ENCODE assay signal across 23 cellular contexts in genomic region chr4:106036334-106036733, GRCh38.
"Had no signal": no experiment of that assay in that cellular context is flagged by ENCODE, and none has a peak within 500 bp of the region (broad histone marks: within the 10 kb centered on the region; RNA-seq: fewer than 3 reads in every experiment).

No MANE protein-coding gene starts in this region.

- H3K27me3 ChIP-seq: colonic mucosa, esophagus squamous epithelium, gastrocnemius medialis, heart right ventricle, left lung had no signal

- H3K27ac Mint-ChIP-seq: dendritic cell treated with granulocyte-macrophage colony-stimulating factor and Interleukin-4, amounts not matched to agents 40 ng/mL and 50 ng/mL, for 4 days; effector memory CD8-positive, alpha-beta T cell; endodermal cell; mesothelial cell of epicardium; naive B cell had no signal

- H3K9me3 ChIP-seq: colonic mucosa, esophagus squamous epithelium, gastrocnemius medialis, lower lobe of right lung had no signal

- H3K4me3 ChIP-seq: colonic mucosa, esophagus squamous epithelium, gastrocnemius medialis, heart right ventricle, left lung, lower lobe of right lung, mucosa of descending colon had no signal

- H3K27ac ChIP-seq: colonic mucosa, epithelial cell of prostate, esophagus squamous epithelium, gastrocnemius medialis, heart right ventricle, left lung, lower lobe of right lung had no signal

- H3K4me3 Mint-ChIP-seq: dendritic cell treated with granulocyte-macrophage colony-stimulating factor and Interleukin-4, amounts not matched to agents 40 ng/mL and 50 ng/mL, for 4 days; effector memory CD8-positive, alpha-beta T cell; endodermal cell; mesothelial cell of epicardium; naive B cell had no signal

- DNase-seq: colonic mucosa; cortex of kidney; effector CD8-positive, alpha-beta T cell; effector memory CD8-positive, alpha-beta T cell; endodermal cell; erythroblast; esophagus squamous epithelium; foreskin fibroblast; foreskin melanocyte; gastrocnemius medialis; glutamatergic neuron; head of caudate nucleus; heart right ventricle; hippocampal formation; left cardiac atrium; left lung; left ventricle myocardium superior; lower lobe of right lung; mucosa of descending colon; naive B cell had no signal

- H3K4me1 Mint-ChIP-seq: endodermal cell, naive B cell had no signal

- H3K4me1 ChIP-seq: colonic mucosa, left lung, lower lobe of right lung had no signal

- H3K9me3 Mint-ChIP-seq: endodermal cell had no signal

- H3K36me3 ChIP-seq: colonic mucosa, esophagus squamous epithelium, gastrocnemius medialis, heart right ventricle, left lung, lower lobe of right lung had no signal

- H3K27me3 Mint-ChIP-seq: dendritic cell treated with granulocyte-macrophage colony-stimulating factor and Interleukin-4, amounts not matched to agents 40 ng/mL and 50 ng/mL, for 4 days; naive B cell had no signal
